In the genomic region with DNA sequence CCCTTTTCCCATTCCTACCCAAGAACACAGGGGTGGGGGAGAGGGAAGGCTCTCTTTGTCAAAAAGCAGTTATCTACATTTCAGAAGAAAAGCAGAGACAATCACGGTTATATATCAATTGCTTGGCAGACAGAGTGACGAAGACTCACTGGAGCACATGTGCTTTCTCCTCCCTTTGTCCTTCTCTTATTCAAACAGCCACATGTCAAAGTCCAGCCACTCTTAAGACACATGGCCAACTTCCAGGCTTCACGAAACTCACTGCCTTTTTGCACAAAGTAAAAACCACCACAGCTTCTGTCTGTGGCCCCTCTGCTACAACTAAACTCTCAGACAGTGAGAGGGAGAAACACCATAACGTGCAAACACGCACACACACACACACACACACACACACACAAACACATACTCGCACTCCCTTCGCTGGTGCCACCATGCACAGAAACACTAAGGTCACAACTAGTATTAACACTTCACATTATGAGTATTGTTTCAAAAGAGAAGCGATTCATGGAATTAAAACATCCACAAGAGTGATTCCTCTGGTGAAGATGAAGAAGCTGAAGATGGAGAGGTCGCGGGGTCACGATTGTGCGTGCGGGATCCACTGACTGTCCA, we compare ENCODE assay signal across 14 cellular contexts. TPM values are rescaled to one million over a fixed set of nuclear protein-coding genes. Genes with fewer than 3 reads are reported as not detected.
A peak's percentile ranks its signal among the peaks of the same experiment; 100 is the strongest.
DNase-seq lines count a peak whose midpoint lies in the region; ATAC-seq lines count a peak whose summit lies in the region.
"Had no signal": no experiment of that assay in that cellular context is flagged by ENCODE, and none has a peak within 500 bp of the region (broad histone marks: within the 10 kb centered on the region; RNA-seq: fewer than 3 reads in every experiment).

No MANE protein-coding gene starts in this region.

- DNase-seq in stimulated activated naive CD8-positive, alpha-beta T cell treated with anti-CD3 and anti-CD28 coated beads, Interleukin-15, amount 100 ng/mL, for 72 hours, result no peak
- DNase-seq in left lobe of liver (ENCODE audit: low spot score) (peak; percentile 63), NCI-H2171 (lab: John Stamatoyannopoulos, UW) (no peak)
- DNase-seq: activated CD4-positive, alpha-beta T cell treated with anti-CD3 and anti-CD28 coated beads, Interleukin-2, amount 50 U/mL, for 48 hours; HFFc6; immature natural killer cell; IMR-90; NCI-H1694 treated with DMSO at 0.1 percent for 48 hours; stimulated activated CD4-positive, alpha-beta T cell treated with anti-CD3 and anti-CD28 coated beads, Interleukin-12 subunit alpha, Interleukin-12 subunit beta, amount 100 ng/mL, for 4 hours had no signal

- H3K27me3 Mint-ChIP-seq in stimulated activated naive CD8-positive, alpha-beta T cell treated with anti-CD3 and anti-CD28 coated beads, Interleukin-15, Interleukin-2, amounts not matched to agents 100 ng/mL and 50 ng/mL, for 24 hours, result no peaks in the 10 kb centered on the region
- H3K27me3 Mint-ChIP-seq in stimulated activated naive CD8-positive, alpha-beta T cell treated with anti-CD3 and anti-CD28 coated beads, Interleukin-15, amount 100 ng/mL, for 72 hours, result no peaks in the 10 kb centered on the region
- H3K27me3 Mint-ChIP-seq: natural killer cell treated with Interleukin-12 subunit alpha and Interleukin-12 subunit beta and Interleukin-15 and Interleukin-18, amount 100 ng/mL, for 72 hours had no signal

- H3K4me1 Mint-ChIP-seq in stimulated activated naive CD8-positive, alpha-beta T cell treated with anti-CD3 and anti-CD28 coated beads, Interleukin-15, Interleukin-2, amounts not matched to agents 100 ng/mL and 50 ng/mL, for 24 hours (ENCODE audit: low read depth), result peaks cover 11% of the 10 kb centered on the region
- peaks cover 7% of the 10 kb centered on the region for H3K4me1 Mint-ChIP-seq in stimulated activated naive CD8-positive, alpha-beta T cell treated with anti-CD3 and anti-CD28 coated beads, Interleukin-15, amount 100 ng/mL, for 72 hours
- H3K4me1 Mint-ChIP-seq: immature natural killer cell had no signal

- no peak overlapping the region for H3K4me3 Mint-ChIP-seq in stimulated activated naive CD8-positive, alpha-beta T cell treated with anti-CD3 and anti-CD28 coated beads, Interleukin-15, Interleukin-2, amounts not matched to agents 100 ng/mL and 50 ng/mL, for 24 hours
- H3K4me3 Mint-ChIP-seq in stimulated activated naive CD8-positive, alpha-beta T cell treated with anti-CD3 and anti-CD28 coated beads, Interleukin-15, amount 100 ng/mL, for 72 hours, result no peak overlapping the region
- H3K4me3 Mint-ChIP-seq: HFFc6; immature natural killer cell; natural killer cell treated with Interleukin-12 subunit alpha and Interleukin-12 subunit beta and Interleukin-15 and Interleukin-18, amount 100 ng/mL, for 72 hours had no signal

- H3K36me3 Mint-ChIP-seq in stimulated activated naive CD8-positive, alpha-beta T cell treated with anti-CD3 and anti-CD28 coated beads, Interleukin-15, Interleukin-2, amounts not matched to agents 100 ng/mL and 50 ng/mL, for 24 hours (ENCODE audit: low read depth), result peaks cover 44% of the 10 kb centered on the region

- H3K9me3 Mint-ChIP-seq in stimulated activated naive CD8-positive, alpha-beta T cell treated with anti-CD3 and anti-CD28 coated beads, Interleukin-15, Interleukin-2, amounts not matched to agents 100 ng/mL and 50 ng/mL, for 24 hours, result no peaks in the 10 kb centered on the region
- no peaks in the 10 kb centered on the region for H3K9me3 Mint-ChIP-seq in stimulated activated naive CD8-positive, alpha-beta T cell treated with anti-CD3 and anti-CD28 coated beads, Interleukin-15, amount 100 ng/mL, for 72 hours
- H3K9me3 Mint-ChIP-seq: HFFc6; immature natural killer cell; natural killer cell treated with Interleukin-12 subunit alpha and Interleukin-12 subunit beta and Interleukin-15 and Interleukin-18, amount 100 ng/mL, for 72 hours had no signal

- no peak for ATAC-seq in stimulated activated naive CD8-positive, alpha-beta T cell treated with anti-CD3 and anti-CD28 coated beads, Interleukin-15, amount 100 ng/mL, for 72 hours
- peak; percentile 84 for ATAC-seq in left lobe of liver
- ATAC-seq in HG03025 (IDR thresholded peaks at IDR 0.05; ENCODE audit: low FRiP score, unreplicated experiment), result no peak
- no peak for ATAC-seq in GM21786 (IDR thresholded peaks at IDR 0.05; ENCODE audit: unreplicated experiment)

- H3K27ac Mint-ChIP-seq in stimulated activated naive CD8-positive, alpha-beta T cell treated with anti-CD3 and anti-CD28 coated beads, Interleukin-15, Interleukin-2, amounts not matched to agents 100 ng/mL and 50 ng/mL, for 24 hours, result peak overlapping the region; percentile 37
- no peak overlapping the region for H3K27ac Mint-ChIP-seq in stimulated activated naive CD8-positive, alpha-beta T cell treated with anti-CD3 and anti-CD28 coated beads, Interleukin-15, amount 100 ng/mL, for 72 hours
- H3K27ac Mint-ChIP-seq: HFFc6 had no signal

RNA-seq across cellular contexts. Expression of a gene that starts 7.0 kb away (rescaled TPM):
- 15.7 TPM for total RNA-seq in left lobe of liver

RNA-seq across cellular contexts. Expression of a gene that starts 16.0 kb away (rescaled TPM):
- total RNA-seq in left lobe of liver, result not detected
- total RNA-seq: HFFc6; IMR-90; natural killer cell treated with Interleukin-12 subunit alpha and Interleukin-12 subunit beta and Interleukin-15 and Interleukin-18, amount 100 ng/mL, for 72 hours; vagina had no signal

RNA-seq across cellular contexts. Expression of a gene that starts 20.3 kb away (rescaled TPM):
- not detected for total RNA-seq in left lobe of liver
- total RNA-seq: HFFc6, IMR-90, vagina had no signal

RNA-seq across cellular contexts. Expression of a gene that starts 46.5 kb away (rescaled TPM):
- total RNA-seq in left lobe of liver, result 56.3 TPM
